In the genomic region with DNA sequence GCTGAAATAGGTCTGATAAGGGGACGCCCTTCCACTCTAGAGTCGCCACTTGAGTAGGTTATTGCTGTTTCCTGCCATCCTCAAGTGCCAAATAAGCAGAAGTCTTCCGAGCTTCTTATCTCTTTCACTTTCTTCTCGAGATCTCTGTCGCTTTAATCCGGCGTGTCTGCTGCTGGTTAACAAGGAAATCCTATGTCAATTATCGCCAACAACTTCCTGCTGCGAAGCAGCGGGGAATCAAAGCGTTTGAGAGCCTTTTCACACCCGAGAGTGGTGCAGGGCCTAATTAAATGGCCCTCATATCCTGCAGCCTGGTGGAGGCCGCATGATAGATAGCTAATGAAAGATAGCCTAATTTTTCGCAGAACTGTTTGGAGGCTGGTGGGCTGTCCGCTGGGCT, we compare ENCODE assay signal across 8 cellular contexts.
DNase-seq lines count a peak whose midpoint lies in the region; ATAC-seq and TF ChIP-seq lines count a peak whose summit lies in the region.

No MANE protein-coding gene starts in this region.

- H3K4me3 ChIP-seq in suprapubic skin: no peak overlapping the region

- POLR2A ChIA-PET in activated CD8-positive, alpha-beta T cell treated with anti-CD3 and anti-CD28 coated beads for 36 hours (lab: Charles Lee): no interaction called here

- no peak for TF ChIP-seq EP300 in suprapubic skin (IDR thresholded peaks at IDR 0.05)

- H3K27ac Mint-ChIP-seq in activated CD8-positive, alpha-beta T cell treated with anti-CD3 and anti-CD28 coated beads for 36 hours: peak overlapping the region; percentile 51
- H3K27ac Mint-ChIP-seq in memory B cell: no peak overlapping the region

- no peaks in the 10 kb centered on the region for H3K27me3 Mint-ChIP-seq in activated CD8-positive, alpha-beta T cell treated with anti-CD3 and anti-CD28 coated beads for 36 hours
- peaks cover 2% of the 10 kb centered on the region for H3K27me3 Mint-ChIP-seq in memory B cell

- DNase-seq in DMS153 treated with DMSO at 0.1 percent for 48 hours (lab: John Stamatoyannopoulos, UW; ENCODE audit: unreplicated experiment): peak; percentile 18
- peak; percentile 33 for DNase-seq in activated CD8-positive, alpha-beta T cell treated with anti-CD3 and anti-CD28 coated beads for 36 hours
- no peak for DNase-seq in memory B cell (ENCODE audit: low spot score in 2 of 2)
- no peak for DNase-seq in suprapubic skin (ENCODE audit: low spot score in 2 of 2)
- no peak for DNase-seq in midbrain (lab: John Stamatoyannopoulos, UW)
- DNase-seq in SW480 (ENCODE audit: low spot score): no peak

- no peaks in the 10 kb centered on the region for H3K9me3 ChIP-seq in suprapubic skin

- ATAC-seq in HG02759 (IDR thresholded peaks at IDR 0.05; ENCODE audit: unreplicated experiment): peak; percentile 70
- ATAC-seq in activated CD8-positive, alpha-beta T cell treated with anti-CD3 and anti-CD28 coated beads for 36 hours: peak; percentile 49
- ATAC-seq in memory B cell (ENCODE audit: low read depth): no peak
- ATAC-seq in HG03196 (IDR thresholded peaks at IDR 0.05; ENCODE audit: unreplicated experiment): no peak

- no peak for TF ChIP-seq CTCF in activated CD8-positive, alpha-beta T cell treated with anti-CD3 and anti-CD28 coated beads for 36 hours (IDR thresholded peaks at IDR 0.05)
- no peak for TF ChIP-seq CTCF in suprapubic skin (IDR thresholded peaks at IDR 0.05)

- H3K27me3 ChIP-seq in suprapubic skin: no peaks in the 10 kb centered on the region

- H3K36me3 Mint-ChIP-seq in activated CD8-positive, alpha-beta T cell treated with anti-CD3 and anti-CD28 coated beads for 36 hours (ENCODE audit: low read depth): no peaks in the 10 kb centered on the region
- no peaks in the 10 kb centered on the region for H3K36me3 Mint-ChIP-seq in memory B cell

- H3K9me3 Mint-ChIP-seq in activated CD8-positive, alpha-beta T cell treated with anti-CD3 and anti-CD28 coated beads for 36 hours: no peaks in the 10 kb centered on the region
- no peaks in the 10 kb centered on the region for H3K9me3 Mint-ChIP-seq in memory B cell

- H3K36me3 ChIP-seq in suprapubic skin: no peaks in the 10 kb centered on the region

- H3K4me3 Mint-ChIP-seq in activated CD8-positive, alpha-beta T cell treated with anti-CD3 and anti-CD28 coated beads for 36 hours: peak overlapping the region; percentile 58
- H3K4me3 Mint-ChIP-seq in memory B cell: peak overlapping the region; percentile 53

- no peak overlapping the region for H3K27ac ChIP-seq in suprapubic skin

- H3K4me1 ChIP-seq in suprapubic skin: no peaks in the 10 kb centered on the region

- TF ChIP-seq POLR2A in suprapubic skin (IDR thresholded peaks at IDR 0.05): no peak

- CTCF ChIA-PET in activated CD8-positive, alpha-beta T cell treated with anti-CD3 and anti-CD28 coated beads for 36 hours (lab: Charles Lee): no interaction called here

- H3K4me1 Mint-ChIP-seq in activated CD8-positive, alpha-beta T cell treated with anti-CD3 and anti-CD28 coated beads for 36 hours (ENCODE audit: low read depth): peaks cover 15% of the 10 kb centered on the region
- H3K4me1 Mint-ChIP-seq in memory B cell: peaks cover 5% of the 10 kb centered on the region

- intact Hi-C loops in activated CD8-positive, alpha-beta T cell treated with anti-CD3 and anti-CD28 coated beads for 36 hours (cut with micrococcal nuclease): no loop called here

- 64% methylated on average over 15 of the region's 15 CpGs for WGBS in suprapubic skin

Comparison
In these comparisons a context has a peak if more than half of its experiments do, and no peak if none do; other contexts are left out.
1. DNase-seq: peak in DMS153 treated with DMSO at 0.1 percent for 48 hours (single experiment) and activated CD8-positive, alpha-beta T cell treated with anti-CD3 and anti-CD28 coated beads for 36 hours (single experiment); none in memory B cell (0 of 2), suprapubic skin (0 of 2), midbrain (single experiment) and SW480 (single experiment).
2. ATAC-seq: peak in HG02759 (single experiment) and activated CD8-positive, alpha-beta T cell treated with anti-CD3 and anti-CD28 coated beads for 36 hours (single experiment); none in memory B cell (single experiment) and HG03196 (single experiment).